In genomic region chr16:90047714-90048346, GRCh38 we compare ENCODE assay signal across 1 cellular context.
TF ChIP-seq lines count a peak whose summit lies in the region.

No MANE protein-coding gene starts in this region.

TF ChIP-seq in H1, 55 proteins besides CTCF, POLR2A, EP300 and RAD21:
- TF ChIP-seq KDM1A (IDR thresholded peaks at IDR 0.05; ENCODE audit: borderline replicate concordance, low read length) (peak; percentile 98), JUN (IDR thresholded peaks at IDR 0.05; ENCODE audit: low read depth, low read length) (no peak), USF2 (IDR thresholded peaks at IDR 0.05; ENCODE audit: low read length) (peak; percentile 51; the same call in 1 of the 2 replicates), BCL11A (IDR thresholded peaks at IDR 0.05; ENCODE audit: low read depth in 2 of 2, low read length in 2 of 2) (no peak), HDAC2 (IDR thresholded peaks at IDR 0.05; ENCODE audit: borderline replicate concordance in 1 of 2, low read depth in 2 of 2, low read length in 2 of 2) (peak in 1 of 2 experiments; percentile 95; a peak in 2 of 4 replicates)
